ENCODE assay signal across 1 cellular context in genomic region chr17:81693491-81694360, GRCh38.
TF ChIP-seq lines count a peak whose summit lies in the region.

No MANE protein-coding gene starts in this region.

TF ChIP-seq in A549, 52 proteins besides CTCF, POLR2A, EP300 and RAD21:
- TF ChIP-seq BCL3 (IDR thresholded peaks at IDR 0.05) (no peak), SMC3 (IDR thresholded peaks at IDR 0.05) (no peak), RARB (CRISPR knock-in tag; IDR thresholded peaks at IDR 0.05) (no peak), HOXB5 (CRISPR knock-in tag; IDR thresholded peaks at IDR 0.05) (no peak), MYC (IDR thresholded peaks at IDR 0.05; ENCODE audit: borderline replicate concordance, low read length) (no peak), CBX2 (IDR thresholded peaks at IDR 0.05; ENCODE audit: borderline replicate concordance, low read depth) (no peak), RFX5 (IDR thresholded peaks at IDR 0.05) (no peak), KDM5A (IDR thresholded peaks at IDR 0.05) (no peak), KDM1A (IDR thresholded peaks at IDR 0.05; ENCODE audit: low read depth) (no peak), NFE2L2 (conservative IDR thresholded peaks at IDR 0.05; ENCODE audit: low read length) (no peak), JUN (IDR thresholded peaks at IDR 0.05) (no peak), TP53 (CRISPR knock-in tag; IDR thresholded peaks at IDR 0.05) (no peak), ATOH8 (CRISPR knock-in tag; IDR thresholded peaks at IDR 0.05; ENCODE audit: low read depth) (no peak), RCOR1 (IDR thresholded peaks at IDR 0.05; ENCODE audit: low read depth, low read length) (no peak), ZFP36 (IDR thresholded peaks at IDR 0.05; ENCODE audit: borderline replicate concordance, partially characterized antibody) (no peak), HOXA7 (CRISPR knock-in tag; IDR thresholded peaks at IDR 0.05) (no peak), CHD2 (IDR thresholded peaks at IDR 0.05; ENCODE audit: low read length, partially characterized antibody) (no peak), MAX (IDR thresholded peaks at IDR 0.05) (no peak)
- TF ChIP-seq, protein P1, sequence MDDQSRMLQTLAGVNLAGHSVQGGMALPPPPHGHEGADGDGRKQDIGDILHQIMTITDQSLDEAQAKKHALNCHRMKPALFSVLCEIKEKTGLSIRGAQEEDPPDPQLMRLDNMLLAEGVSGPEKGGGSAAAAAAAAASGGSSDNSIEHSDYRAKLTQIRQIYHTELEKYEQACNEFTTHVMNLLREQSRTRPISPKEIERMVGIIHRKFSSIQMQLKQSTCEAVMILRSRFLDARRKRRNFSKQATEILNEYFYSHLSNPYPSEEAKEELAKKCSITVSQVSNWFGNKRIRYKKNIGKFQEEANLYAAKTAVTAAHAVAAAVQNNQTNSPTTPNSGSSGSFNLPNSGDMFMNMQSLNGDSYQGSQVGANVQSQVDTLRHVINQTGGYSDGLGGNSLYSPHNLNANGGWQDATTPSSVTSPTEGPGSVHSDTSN (IDR thresholded peaks at IDR 0.05), result no peak
- TF ChIP-seq, protein P2, sequence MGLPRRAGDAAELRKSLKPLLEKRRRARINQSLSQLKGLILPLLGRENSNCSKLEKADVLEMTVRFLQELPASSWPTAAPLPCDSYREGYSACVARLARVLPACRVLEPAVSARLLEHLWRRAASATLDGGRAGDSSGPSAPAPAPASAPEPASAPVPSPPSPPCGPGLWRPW (IDR thresholded peaks at IDR 0.05), result no peak
